ENCODE assay signal across 33 cellular contexts in the genomic region with DNA sequence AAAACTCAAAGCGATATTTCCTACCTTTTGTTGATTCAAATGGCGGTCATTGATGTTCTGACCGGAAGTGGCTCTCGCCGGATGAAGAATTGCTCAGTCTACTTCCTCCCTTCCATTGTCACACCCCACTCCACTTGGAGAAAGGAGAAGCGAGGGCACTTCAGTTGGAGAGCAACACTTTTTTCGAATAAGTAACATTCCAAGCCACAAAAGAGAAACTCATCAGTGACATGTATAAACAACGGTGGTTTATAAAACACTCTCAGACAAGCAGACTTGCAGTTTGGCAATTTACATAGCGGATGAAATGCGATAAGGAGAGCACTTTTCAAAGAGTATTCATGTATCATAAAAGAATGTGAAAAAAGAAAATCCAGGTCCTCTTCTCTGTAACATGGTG.
"Had no signal": no experiment of that assay in that cellular context is flagged by ENCODE, and none has a peak within 500 bp of the region (broad histone marks: within the 10 kb centered on the region; RNA-seq: fewer than 3 reads in every experiment).

No MANE protein-coding gene starts in this region.

- H3K9me3 ChIP-seq: adrenal gland, body of pancreas had no signal

- DNase-seq: activated B cell treated with CpG ODN at 0.5 μM for 24 hours; activated CD4-positive, alpha-beta memory T cell treated with anti-CD3 and anti-CD28 coated beads for 36 hours; activated CD4-positive, alpha-beta T cell treated with anti-CD3 and anti-CD28 coated beads for 4 hours; activated CD4-positive, alpha-beta T cell treated with anti-CD3 and anti-CD28 coated beads, Interleukin-2, amount 10 ng/mL, durations not matched to agents 24 days and 14 days; activated CD4-positive, alpha-beta T cell treated with anti-CD3 and anti-CD28 coated beads, Interleukin-2, amount 50 U/mL, for 1 hour; activated CD4-positive, alpha-beta T cell treated with anti-CD3 and anti-CD28 coated beads, Interleukin-2, amount 50 U/mL, for 4 hours; activated CD4-positive, CD25-positive, alpha-beta regulatory T cell treated with anti-CD3 and anti-CD28 coated beads, Interleukin-2, amount 50 U/mL, for 72 hours; activated CD8-positive, alpha-beta memory T cell treated with anti-CD3 and anti-CD28 coated beads, Interleukin-2, amount 50 U/mL, for 4 hours; activated CD8-positive, alpha-beta T cell treated with anti-CD3 and anti-CD28 coated beads for 36 hours; activated effector memory CD4-positive, alpha-beta T cell treated with anti-CD3 and anti-CD28 coated beads, Interleukin-2, amount 50 U/mL, for 16 hours; activated gamma-delta T cell treated with Interleukin-2 at 50 U/mL for 16 hours; activated naive CD4-positive, alpha-beta T cell; activated naive CD4-positive, alpha-beta T cell treated with anti-CD3 and anti-CD28 coated beads for 36 hours; activated naive CD4-positive, alpha-beta T cell treated with anti-CD3 and anti-CD28 coated beads, Interleukin-2, amount 50 U/mL, for 16 hours; activated naive CD8-positive, alpha-beta T cell treated with anti-CD3 and anti-CD28 coated beads for 36 hours; activated T-cell treated with anti-CD3 and anti-CD28 coated beads for 4 hours; activated T-cell treated with anti-CD3 and anti-CD28 coated beads, Interleukin-2, amount 50 U/mL, for 1 hour; activated T-cell treated with anti-CD3 and anti-CD28 coated beads, Interleukin-2, amount 50 U/mL, for 4 hours; activated T-cell treated with anti-CD3 and anti-CD28 coated beads, Interleukin-2, amount 50 U/mL, for 72 hours; adrenal gland; amniotic stem cell; aorta; body of pancreas; brain microvascular endothelial cell; caudate nucleus; SW 1271; T-helper 1 cell; T-helper 2 cell; T-helper 9 cell had no signal

- H3K4me3 ChIP-seq: adrenal gland, body of pancreas, cardiac muscle cell had no signal

- H3K27ac ChIP-seq: adrenal gland, body of pancreas, brain microvascular endothelial cell, cardiac muscle cell, VCaP had no signal

- ATAC-seq: activated CD8-positive, alpha-beta T cell treated with anti-CD3 and anti-CD28 coated beads for 36 hours; activated naive CD4-positive, alpha-beta T cell treated with anti-CD3 and anti-CD28 coated beads, Interleukin-2, amount 50 U/mL, for 72 hours; activated T-cell treated with anti-CD3 and anti-CD28 coated beads, Interleukin-2, amount 50 U/mL, for 4 hours; activated T-cell treated with anti-CD3 and anti-CD28 coated beads, Interleukin-2, amount 50 U/mL, for 72 hours; activated T-helper 17 cell treated with anti-CD3 and anti-CD28 coated beads, Interleukin-2, amount 50 U/mL, for 72 hours; body of pancreas had no signal

- H3K36me3 ChIP-seq: adrenal gland, brain microvascular endothelial cell, cardiac muscle cell had no signal

- H3K4me1 ChIP-seq: adrenal gland, body of pancreas had no signal

- H3K27me3 ChIP-seq: adrenal gland, body of pancreas, brain microvascular endothelial cell, cardiac muscle cell had no signal
